ENCODE assay signal across 10 cellular contexts in the genomic region with DNA sequence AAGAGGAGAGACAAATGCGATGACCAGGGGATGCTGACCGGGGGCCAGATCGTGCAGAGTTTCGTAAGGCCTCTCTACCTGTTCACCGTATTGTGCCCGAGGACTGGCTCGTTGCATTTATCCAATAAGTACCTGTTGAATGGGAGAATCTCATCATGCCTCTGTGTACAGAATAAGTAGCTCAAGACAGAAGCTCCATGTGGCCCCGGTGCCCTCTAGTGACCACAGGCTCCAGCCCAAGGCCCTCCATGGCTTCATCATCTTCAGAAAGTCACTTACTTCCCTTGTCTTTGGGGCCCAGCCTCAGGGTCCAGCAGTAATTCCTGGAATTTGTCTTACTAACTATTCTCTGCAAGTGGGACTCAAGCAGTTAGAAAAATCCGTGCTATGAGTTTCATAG.
DNase-seq lines count a peak whose midpoint lies in the region; ATAC-seq and TF ChIP-seq lines count a peak whose summit lies in the region.
"Had no signal": no experiment of that assay in that cellular context is flagged by ENCODE, and none has a peak within 500 bp of the region (broad histone marks: within the 10 kb centered on the region; RNA-seq: fewer than 3 reads in every experiment).

No MANE protein-coding gene starts in this region.

- intact Hi-C loops in left lung (cut with DNase I) = no loop called here

- DNase-seq in NCI-H2081 (lab: John Stamatoyannopoulos, UW) (peak; percentile 21 to 55), NCI-H2081 treated with DMSO at 0.1 percent for 48 hours (lab: John Stamatoyannopoulos, UW) (no peak), NCI-H146 (lab: John Stamatoyannopoulos, UW) (peak; percentile 68), astrocyte of the hippocampus (ENCODE audit: low read depth, low spot score) (peak; percentile 48), left lung (peak in 1 of 2 donors; percentile 53), foreskin melanocyte (no peak)

- ATAC-seq in left lung = peak; percentile 87
- ATAC-seq in HG03196 (IDR thresholded peaks at IDR 0.05; ENCODE audit: unreplicated experiment) = no peak
- ATAC-seq in HG03280 (IDR thresholded peaks at IDR 0.05; ENCODE audit: unreplicated experiment) = no peak

- H3K9me3 ChIP-seq in left lung = no peaks in the 10 kb centered on the region
- H3K9me3 ChIP-seq: SJSA1, upper lobe of left lung had no signal

- H3K4me1 ChIP-seq in left lung = no peaks in the 10 kb centered on the region

- peak; percentile 22 to 31 for TF ChIP-seq CTCF in left lung (IDR thresholded peaks at IDR 0.05)

- H3K27me3 ChIP-seq in left lung = no peaks in the 10 kb centered on the region
- H3K27me3 ChIP-seq: upper lobe of left lung had no signal

- no peak overlapping the region for H3K27ac ChIP-seq in left lung
- H3K27ac ChIP-seq: SJSA1, upper lobe of left lung had no signal

- no peak overlapping the region for H3K4me3 ChIP-seq in left lung
- H3K4me3 ChIP-seq: SJSA1, upper lobe of left lung had no signal

- no peaks in the 10 kb centered on the region for H3K36me3 ChIP-seq in left lung
- H3K36me3 ChIP-seq: SJSA1, upper lobe of left lung had no signal

Comparison
In these comparisons a context has a peak if more than half of its experiments do, and no peak if none do; other contexts are left out.
1. DNase-seq: peak in NCI-H2081 (2 of 2), NCI-H146 (single experiment) and astrocyte of the hippocampus (single experiment); none in NCI-H2081 treated with DMSO at 0.1 percent for 48 hours (single experiment) and foreskin melanocyte (single experiment).